Comparison of ENCODE assay signal across 8 cellular contexts in the genomic region with DNA sequence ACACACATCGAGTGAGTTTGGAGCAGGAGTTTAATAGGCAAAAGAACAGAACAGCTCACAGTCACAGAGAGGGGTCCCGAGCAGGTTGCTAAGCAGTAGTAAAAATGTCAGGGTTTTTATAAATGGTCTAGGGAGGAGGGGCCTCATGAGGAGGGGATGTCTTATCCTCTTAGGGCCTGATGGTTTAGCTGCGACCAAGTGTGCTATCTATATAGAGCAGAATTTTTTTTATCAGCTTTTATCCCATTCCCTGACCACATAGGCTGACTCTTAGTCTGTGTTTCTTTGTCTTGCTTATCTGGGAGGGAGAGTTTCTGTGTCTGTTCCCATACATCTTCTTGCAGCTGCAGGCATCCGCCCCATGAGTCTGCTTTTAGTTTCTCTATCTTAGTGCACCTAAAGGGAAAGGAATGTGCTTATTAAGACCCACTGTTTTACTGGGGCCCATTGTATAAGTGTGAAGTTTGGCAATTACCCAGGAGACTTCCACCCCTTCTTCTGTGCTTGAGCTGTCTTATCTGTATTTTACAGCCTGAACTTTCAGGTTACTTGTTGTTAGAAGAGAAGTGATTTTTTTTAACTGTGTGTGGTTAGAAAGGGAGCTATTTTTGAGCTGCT. TPM values are rescaled to one million over a fixed set of nuclear protein-coding genes. Genes with fewer than 3 reads are reported as not detected.
A peak's percentile ranks its signal among the peaks of the same experiment; 100 is the strongest.
DNase-seq lines count a peak whose midpoint lies in the region; ATAC-seq, FAIRE-seq and TF ChIP-seq lines count a peak whose summit lies in the region.

No MANE protein-coding gene starts in this region.

- H3K4me1 Mint-ChIP-seq in activated T-helper 2 cell treated with anti-CD3 and anti-CD28 coated beads, Interferon-gamma antibody, Interleukin-2, Interleukin-4, amounts not matched to agents 10 μg/mL and 5 μg/mL and 100 μg/mL, durations not matched to agents 14 hours and 24 hours and 36 hours (ENCODE audit: low read depth), result peaks cover 22% of the 10 kb centered on the region

- no peak for DNase-seq in breast epithelium (ENCODE audit: low spot score in 2 of 2)
- DNase-seq in mucosa of gallbladder (ENCODE audit: low spot score), result peak; percentile 10
- no peak for DNase-seq in activated CD4-positive, CD25-positive, alpha-beta regulatory T cell (lab: John Stamatoyannopoulos, UW)
- DNase-seq in mesenteric fat pad (ENCODE audit: low spot score), result no peak
- no peak for DNase-seq in activated T-helper 2 cell treated with anti-CD3 and anti-CD28 coated beads, Interferon-gamma antibody, Interleukin-2, Interleukin-4, amounts not matched to agents 10 μg/mL and 5 μg/mL and 100 μg/mL, durations not matched to agents 14 hours and 24 hours and 36 hours (ENCODE audit: low spot score)
- no peak for DNase-seq in urothelium cell line (ENCODE audit: low spot score)

- no peak for TF ChIP-seq CTCF in breast epithelium (IDR thresholded peaks at IDR 0.05)

- peaks cover 17% of the 10 kb centered on the region for H3K36me3 Mint-ChIP-seq in activated T-helper 2 cell treated with anti-CD3 and anti-CD28 coated beads, Interferon-gamma antibody, Interleukin-2, Interleukin-4, amounts not matched to agents 10 μg/mL and 5 μg/mL and 100 μg/mL, durations not matched to agents 14 hours and 24 hours and 36 hours (ENCODE audit: low read depth)

- no peaks in the 10 kb centered on the region for H3K27me3 Mint-ChIP-seq in activated T-helper 2 cell treated with anti-CD3 and anti-CD28 coated beads, Interferon-gamma antibody, Interleukin-2, Interleukin-4, amounts not matched to agents 10 μg/mL and 5 μg/mL and 100 μg/mL, durations not matched to agents 14 hours and 24 hours and 36 hours (ENCODE audit: low read depth)

- no peak overlapping the region for H3K27ac Mint-ChIP-seq in activated T-helper 2 cell treated with anti-CD3 and anti-CD28 coated beads, Interferon-gamma antibody, Interleukin-2, Interleukin-4, amounts not matched to agents 10 μg/mL and 5 μg/mL and 100 μg/mL, durations not matched to agents 14 hours and 24 hours and 36 hours

- H3K36me3 ChIP-seq in breast epithelium, result no peaks in the 10 kb centered on the region

- no peak for FAIRE-seq in urothelium cell line (lab: Jason Lieb, UNC)

- ATAC-seq in GM18517 (IDR thresholded peaks at IDR 0.05; ENCODE audit: unreplicated experiment) (peak; percentile 48), HG03565 (IDR thresholded peaks at IDR 0.05; ENCODE audit: unreplicated experiment) (peak; percentile 38)

- peak overlapping the region; percentile 31 to 59 (median 36) for H3K4me3 ChIP-seq in breast epithelium

- peaks cover 0 to 4% of the 10 kb centered on the region in 2 donors for H3K4me1 ChIP-seq in breast epithelium

- H3K4me3 Mint-ChIP-seq in activated T-helper 2 cell treated with anti-CD3 and anti-CD28 coated beads, Interferon-gamma antibody, Interleukin-2, Interleukin-4, amounts not matched to agents 10 μg/mL and 5 μg/mL and 100 μg/mL, durations not matched to agents 14 hours and 24 hours and 36 hours (ENCODE audit: low read depth), result no peak overlapping the region

- peak overlapping the region; percentile 70 to 76 for H3K27ac ChIP-seq in breast epithelium

- no peaks in the 10 kb centered on the region for H3K27me3 ChIP-seq in breast epithelium

- no peaks in the 10 kb centered on the region for H3K9me3 ChIP-seq in breast epithelium

- no peaks in the 10 kb centered on the region for H3K9me3 Mint-ChIP-seq in activated T-helper 2 cell treated with anti-CD3 and anti-CD28 coated beads, Interferon-gamma antibody, Interleukin-2, Interleukin-4, amounts not matched to agents 10 μg/mL and 5 μg/mL and 100 μg/mL, durations not matched to agents 14 hours and 24 hours and 36 hours

- no peak for TF ChIP-seq POLR2A in breast epithelium (IDR thresholded peaks at IDR 0.05)

- intact Hi-C loops in breast epithelium (cut with DNase I; ENCODE audit: low total_unique reads), result no loop called here
- intact Hi-C loops in activated T-helper 2 cell treated with anti-CD3 and anti-CD28 coated beads, Interferon-gamma antibody, Interleukin-2, Interleukin-4, amounts not matched to agents 10 μg/mL and 5 μg/mL and 100 μg/mL, durations not matched to agents 14 hours and 24 hours and 36 hours (cut with micrococcal nuclease), result no loop called here

RNA-seq across cellular contexts. Expression of a gene that starts 30.4 kb away (rescaled TPM):
- total RNA-seq in breast epithelium, result 10 to 100 TPM; 14.2 to 24.4 (median 18.4) TPM
- 29.0 TPM for total RNA-seq in mucosa of gallbladder
- 26.5 TPM for total RNA-seq in mesenteric fat pad
- 29.2 and 29.3 TPM in 2 replicates for total RNA-seq in activated T-helper 2 cell treated with anti-CD3 and anti-CD28 coated beads, Interferon-gamma antibody, Interleukin-2, Interleukin-4, amounts not matched to agents 10 μg/mL and 5 μg/mL and 100 μg/mL, durations not matched to agents 14 hours and 24 hours and 36 hours

RNA-seq across cellular contexts. Expression of a gene that starts 57.1 kb away (rescaled TPM):
- 10 to 100 TPM; 61.6 to 77.1 (median 65.6) TPM for total RNA-seq in breast epithelium
- total RNA-seq in mucosa of gallbladder, result 2,875 TPM
- 58.3 TPM for total RNA-seq in mesenteric fat pad
- total RNA-seq in activated T-helper 2 cell treated with anti-CD3 and anti-CD28 coated beads, Interferon-gamma antibody, Interleukin-2, Interleukin-4, amounts not matched to agents 10 μg/mL and 5 μg/mL and 100 μg/mL, durations not matched to agents 14 hours and 24 hours and 36 hours, result 45.6 and 52.9 TPM in 2 replicates

Comparison
In these comparisons a context has a peak if more than half of its experiments do, and no peak if none do; other contexts are left out.
1. RNA of a gene that starts 57.1 kb away (total RNA-seq): 2,875 TPM in mucosa of gallbladder (single experiment); 61.6 to 77.1 TPM in breast epithelium, 58.3 TPM in mesenteric fat pad (single experiment) and 45.6 to 52.9 TPM in activated T-helper 2 cell treated with anti-CD3 and anti-CD28 coated beads, Interferon-gamma antibody, Interleukin-2, Interleukin-4, amounts not matched to agents 10 μg/mL and 5 μg/mL and 100 μg/mL, durations not matched to agents 14 hours and 24 hours and 36 hours; every median in the first group is over 10 times any median in the second.